14 cellular contexts compared by ENCODE assay signal in genomic region chr3:38438421-38438820, GRCh38. TPM values are rescaled to one million over a fixed set of nuclear protein-coding genes. Genes with fewer than 3 reads are reported as not detected.
DNase-seq lines count a peak whose midpoint lies in the region; TF ChIP-seq lines count a peak whose summit lies in the region.
"Had no signal": no experiment of that assay in that cellular context is flagged by ENCODE, and none has a peak within 500 bp of the region (broad histone marks: within the 10 kb centered on the region; RNA-seq: fewer than 3 reads in every experiment).

No MANE protein-coding gene starts in this region.

- no peaks in the 10 kb centered on the region for H3K4me1 ChIP-seq in endodermal cell (ENCODE audit: control insufficient read depth, insufficient read depth, low read length)
- H3K4me1 ChIP-seq in transverse colon: no peaks in the 10 kb centered on the region
- H3K4me1 ChIP-seq: upper lobe of left lung had no signal

- intact Hi-C loops in transverse colon (cut with DNase I; ENCODE audit: low total_unique reads): no loop called here
- intact Hi-C loops in activated naive CD4-positive, alpha-beta T cell treated with anti-CD3 and anti-CD28 coated beads for 36 hours (cut with micrococcal nuclease): no loop called here

- H3K4me1 Mint-ChIP-seq in endodermal cell: peaks cover 12% of the 10 kb centered on the region
- H3K4me1 Mint-ChIP-seq in activated naive CD4-positive, alpha-beta T cell treated with anti-CD3 and anti-CD28 coated beads for 36 hours (ENCODE audit: low read depth): peaks cover 2% of the 10 kb centered on the region

- TF ChIP-seq CTCF in endodermal cell (conservative IDR thresholded peaks at IDR 0.05): no peak
- TF ChIP-seq CTCF in transverse colon (IDR thresholded peaks at IDR 0.05): no peak

- H3K9me3 ChIP-seq in endodermal cell (ENCODE audit: control insufficient read depth, low read length): peaks cover 87% of the 10 kb centered on the region
- H3K9me3 ChIP-seq in transverse colon: peaks cover 13 to 25% of the 10 kb centered on the region in 2 donors

- TF ChIP-seq POLR2A in transverse colon (IDR thresholded peaks at IDR 0.05): no peak

- H3K27ac Mint-ChIP-seq in endodermal cell: no peak overlapping the region
- no peak overlapping the region for H3K27ac Mint-ChIP-seq in activated naive CD4-positive, alpha-beta T cell treated with anti-CD3 and anti-CD28 coated beads for 36 hours
- H3K27ac Mint-ChIP-seq: progenitor cell of endocrine pancreas; T-helper 2 cell treated with Interferon-gamma antibody and Interleukin-4, amounts not matched to agents 5 μg/mL and 100 μg/mL, for 36 hours had no signal

- H3K27me3 ChIP-seq in endodermal cell (ENCODE audit: control insufficient read depth, insufficient read depth, low read length, poor library complexity, severe bottlenecking) (no peaks in the 10 kb centered on the region), transverse colon (no peaks in the 10 kb centered on the region)
- H3K27me3 ChIP-seq: upper lobe of left lung had no signal

- H3K36me3 Mint-ChIP-seq in endodermal cell (ENCODE audit: low read depth): peaks cover 6% of the 10 kb centered on the region
- peaks cover 8% of the 10 kb centered on the region for H3K36me3 Mint-ChIP-seq in activated naive CD4-positive, alpha-beta T cell treated with anti-CD3 and anti-CD28 coated beads for 36 hours (ENCODE audit: low read depth)

- H3K4me3 ChIP-seq in endodermal cell (ENCODE audit: low read length) (peak overlapping the region; percentile 50), transverse colon (no peak overlapping the region)
- H3K4me3 ChIP-seq: mucosa of descending colon, upper lobe of left lung had no signal

- H3K4me3 Mint-ChIP-seq in endodermal cell: no peak overlapping the region
- H3K4me3 Mint-ChIP-seq in activated naive CD4-positive, alpha-beta T cell treated with anti-CD3 and anti-CD28 coated beads for 36 hours: no peak overlapping the region
- H3K4me3 Mint-ChIP-seq: T-helper 2 cell treated with Interferon-gamma antibody and Interleukin-4, amounts not matched to agents 5 μg/mL and 100 μg/mL, for 36 hours had no signal

- DNase-seq in activated effector memory CD4-positive, alpha-beta T cell treated with Interleukin-2 at 50 U/mL for 16 hours: peak; percentile 10
- DNase-seq in activated effector memory CD4-positive, alpha-beta T cell treated with anti-CD3 and anti-CD28 coated beads, Interleukin-2, amount 50 U/mL, for 16 hours: no peak
- DNase-seq in RPMI7951 (ENCODE audit: low read depth) (peak; percentile 85), endodermal cell (no peak), transverse colon (peak; percentile 21), activated T-cell treated with anti-CD3 and anti-CD28 coated beads for 4 hours (no peak), NCI-H1930 (lab: John Stamatoyannopoulos, UW) (no peak)
- no peak for DNase-seq in activated naive CD4-positive, alpha-beta T cell treated with anti-CD3 and anti-CD28 coated beads for 36 hours
- DNase-seq: DND-41, NCI-H510A treated with DMSO at 0.1 percent for 48 hours, upper lobe of left lung had no signal

- no peaks in the 10 kb centered on the region for H3K36me3 ChIP-seq in endodermal cell (ENCODE audit: control insufficient read depth, insufficient read depth, low read length)
- no peaks in the 10 kb centered on the region for H3K36me3 ChIP-seq in transverse colon
- H3K36me3 ChIP-seq: upper lobe of left lung had no signal

- in situ Hi-C loops in transverse colon (cut with MboI; ENCODE audit: low pct_ligation_motif_present in 1 of 4, low pct_unique_long_range_greater_than_20kb in 1 of 4, low sequenced_read_pairs in 3 of 4): no loop called here

- H3K27ac ChIP-seq in endodermal cell (ENCODE audit: low read depth, low read length) (no peak overlapping the region), transverse colon (no peak overlapping the region)
- H3K27ac ChIP-seq: upper lobe of left lung had no signal

- TF ChIP-seq EP300 in transverse colon (IDR thresholded peaks at IDR 0.05; ENCODE audit: low read depth): no peak

- peaks cover 12% of the 10 kb centered on the region for H3K27me3 Mint-ChIP-seq in endodermal cell (ENCODE audit: insufficient read depth)
- H3K27me3 Mint-ChIP-seq in activated naive CD4-positive, alpha-beta T cell treated with anti-CD3 and anti-CD28 coated beads for 36 hours (ENCODE audit: low read depth): no peaks in the 10 kb centered on the region
- H3K27me3 Mint-ChIP-seq: progenitor cell of endocrine pancreas had no signal

- 89 to 91% methylated on average over 4 of the region's 4 CpGs for WGBS in endodermal cell (ENCODE audit: insufficient coverage in 1 of 2, insufficient read length in 1 of 2), 2 experiments
- WGBS in transverse colon (ENCODE audit: low coverage in 1 of 2), 2 donors: 58 to 67% methylated on average over 3 to 4 of the region's 4 CpGs

- H3K9me3 Mint-ChIP-seq in endodermal cell: peaks cover 76% of the 10 kb centered on the region
- peaks cover 36% of the 10 kb centered on the region for H3K9me3 Mint-ChIP-seq in activated naive CD4-positive, alpha-beta T cell treated with anti-CD3 and anti-CD28 coated beads for 36 hours

- no peak overlapping the region for H3K9ac ChIP-seq in endodermal cell (ENCODE audit: extremely low read depth, low read length, poor library complexity, severe bottlenecking)

- CTCF ChIA-PET in activated naive CD4-positive, alpha-beta T cell treated with anti-CD3 and anti-CD28 coated beads for 36 hours (lab: Charles Lee): interaction anchor here (1.1 kb wide), 1 partner anchor 92 kb away, joined by 5 read pairs; the partner anchor contains the start of gene XYLB

RNA-seq across cellular contexts. Expression of gene ACVR2B, which starts 15.3 kb away (rescaled TPM):
- 1.2 and 1.8 TPM in 2 replicates for total RNA-seq in RPMI7951 (2014; rRNA removed; shearing (Covaris generic))
- total RNA-seq in endodermal cell (100 to 1,000 TPM; 108 to 112 TPM), transverse colon (10 to 100 TPM in 1 of 4 donors, 1 to 10 TPM in 3; 5.9 to 12.3 (median 8.7) TPM)
- polyA plus RNA-seq in endodermal cell (2013, experiment 1 of 2): 41.1 TPM
- 43.0 TPM for polyA plus RNA-seq in endodermal cell (2013, experiment 2 of 2)
- total RNA-seq in activated naive CD4-positive, alpha-beta T cell treated with anti-CD3 and anti-CD28 coated beads for 36 hours: 1 to 10 TPM; 6.5 to 6.9 TPM

RNA-seq across cellular contexts. Expression of gene EXOG, which starts 57.7 kb away (rescaled TPM):
- total RNA-seq in RPMI7951 (2014; rRNA removed; shearing (Covaris generic)): 6.8 and 8.1 TPM in 2 replicates
- total RNA-seq in endodermal cell: 10 to 100 TPM; 11.9 to 13.8 TPM
- 14.8 TPM for polyA plus RNA-seq in endodermal cell (2013, experiment 1 of 2)
- 13.3 TPM for polyA plus RNA-seq in endodermal cell (2013, experiment 2 of 2)
- 10 to 100 TPM in 2 of 4 donors, 1 to 10 TPM in 2; 6.0 to 15.3 (median 10.8) TPM for total RNA-seq in transverse colon
- 10 to 100 TPM; 15.9 to 17.3 TPM for total RNA-seq in activated naive CD4-positive, alpha-beta T cell treated with anti-CD3 and anti-CD28 coated beads for 36 hours

Comparison
In these comparisons a context has a peak if more than half of its experiments do, and no peak if none do; other contexts are left out.
1. DNase-seq: peak in activated effector memory CD4-positive, alpha-beta T cell treated with Interleukin-2 at 50 U/mL for 16 hours (single experiment), RPMI7951 (single experiment) and transverse colon (single experiment); none in activated effector memory CD4-positive, alpha-beta T cell treated with anti-CD3 and anti-CD28 coated beads, Interleukin-2, amount 50 U/mL, for 16 hours (single experiment), endodermal cell (single experiment), activated T-cell treated with anti-CD3 and anti-CD28 coated beads for 4 hours (single experiment), NCI-H1930 (0 of 2) and activated naive CD4-positive, alpha-beta T cell treated with anti-CD3 and anti-CD28 coated beads for 36 hours (single experiment).
2. RNA of gene ACVR2B, which starts 15.3 kb away (total RNA-seq): 108 to 112 TPM in endodermal cell; 5.9 to 12.3 TPM in transverse colon, 6.5 to 6.9 TPM in activated naive CD4-positive, alpha-beta T cell treated with anti-CD3 and anti-CD28 coated beads for 36 hours and 1.2 to 1.8 TPM in RPMI7951; every median in the first group is over 4 times any median in the second.